Comparison of ENCODE assay signal across 17 cellular contexts in the genomic region with DNA sequence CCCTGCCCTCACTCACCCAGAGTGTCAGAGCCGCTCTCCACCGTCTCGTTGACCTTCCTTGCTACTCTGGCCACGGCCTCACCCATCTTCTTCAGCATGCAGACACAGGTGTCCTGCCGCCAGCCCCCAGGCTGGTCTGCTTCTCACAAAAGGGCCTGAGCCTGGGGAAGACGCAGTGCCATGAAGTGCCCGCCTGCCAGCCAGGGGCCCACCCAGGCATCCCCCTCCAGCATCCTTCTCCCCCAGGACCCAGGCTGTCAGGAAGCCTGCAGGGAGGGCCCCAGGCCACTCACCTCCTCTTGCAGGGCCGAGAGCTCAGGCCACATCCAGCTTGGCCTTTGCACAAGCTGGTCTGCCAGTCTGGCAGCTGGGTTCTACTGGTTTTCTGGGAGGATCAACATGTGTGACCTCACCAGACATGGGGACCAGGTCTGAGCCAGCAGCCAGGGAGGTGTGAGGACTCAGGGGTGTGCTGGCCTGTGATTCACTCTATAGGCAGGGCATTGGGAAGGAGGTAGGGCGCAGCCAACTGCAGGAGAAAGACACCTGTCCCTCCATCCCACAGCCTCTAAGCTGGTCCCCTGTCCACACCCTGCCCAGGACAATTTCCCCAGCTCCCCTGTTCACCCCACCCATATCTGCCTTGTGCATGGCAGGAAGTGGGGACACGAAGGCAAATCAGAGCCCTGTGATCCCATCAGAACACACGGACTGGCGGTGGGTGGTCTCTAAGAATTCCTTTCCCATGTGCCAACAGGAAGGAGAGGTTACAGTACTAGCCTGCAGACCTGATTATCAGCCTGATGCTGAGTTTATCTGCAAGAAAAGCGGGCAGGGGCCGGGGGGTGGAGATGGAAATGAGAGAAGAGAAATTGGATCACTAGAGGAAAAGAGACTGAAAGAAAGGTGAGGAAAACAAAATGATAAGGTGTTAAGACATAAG. TPM values are rescaled to one million over a fixed set of nuclear protein-coding genes. Genes with fewer than 3 reads are reported as not detected.
DNase-seq lines count a peak whose midpoint lies in the region; ATAC-seq and TF ChIP-seq lines count a peak whose summit lies in the region.
"Had no signal": no experiment of that assay in that cellular context is flagged by ENCODE, and none has a peak within 500 bp of the region (broad histone marks: within the 10 kb centered on the region; RNA-seq: fewer than 3 reads in every experiment).

No MANE protein-coding gene starts in this region.

- intact Hi-C loops in Caco-2 (cut with micrococcal nuclease; ENCODE audit: unreplicated experiment) (no loop called here), sigmoid colon (cut with DNase I) (no loop called here)

- no peaks in the 10 kb centered on the region for H3K27me3 ChIP-seq in Caco-2 (replicated peaks; ENCODE audit: control insufficient read depth, insufficient read depth, low read length)
- no peaks in the 10 kb centered on the region for H3K27me3 ChIP-seq in brain microvascular endothelial cell (replicated peaks)
- no peaks in the 10 kb centered on the region for H3K27me3 ChIP-seq in right atrium auricular region
- no peaks in the 10 kb centered on the region for H3K27me3 ChIP-seq in sigmoid colon
- H3K27me3 ChIP-seq: BE2C had no signal

- no peak overlapping the region for H3K4me3 Mint-ChIP-seq in Caco-2 (ENCODE audit: unreplicated experiment)
- H3K4me3 Mint-ChIP-seq: immature natural killer cell had no signal

- H3K4me1 ChIP-seq in Caco-2 (peaks cover 47% of the 10 kb centered on the region), mesodermal cell (ENCODE audit: control insufficient read depth, insufficient read depth, low read length, poor library complexity, severe bottlenecking) (peaks cover 39% of the 10 kb centered on the region), right atrium auricular region (peaks cover 0 to 25% of the 10 kb centered on the region in 2 donors), sigmoid colon (peaks cover 0 to 37% (median 30%) of the 10 kb centered on the region in 4 donors)
- H3K4me1 ChIP-seq: BE2C had no signal

- in situ Hi-C loops in brain microvascular endothelial cell (cut with HindIII; ENCODE audit: low pct_ligation_motif_present, low sequenced_read_pairs): no loop called here

- peaks cover 28% of the 10 kb centered on the region for H3K4me1 Mint-ChIP-seq in Caco-2 (ENCODE audit: low read depth, unreplicated experiment)

- H3K27ac ChIP-seq in brain microvascular endothelial cell (no peak overlapping the region), mesodermal cell (ENCODE audit: low read depth, low read length, severe bottlenecking) (peak overlapping the region; percentile 75), right atrium auricular region (no peak overlapping the region), sigmoid colon (peak overlapping the region in 2 of 4 donors; percentile 70 to 88)
- H3K27ac ChIP-seq: KMS-11 had no signal

- TF ChIP-seq POLR2A in sigmoid colon (IDR thresholded peaks at IDR 0.05): no peak

- H3K36me3 Mint-ChIP-seq in Caco-2 (ENCODE audit: insufficient read depth, unreplicated experiment): peaks cover 2% of the 10 kb centered on the region
- H3K36me3 Mint-ChIP-seq: immature natural killer cell had no signal

- H3K9me3 ChIP-seq in Caco-2: no peaks in the 10 kb centered on the region; the same call in none of the 2 replicates
- H3K9me3 ChIP-seq in mesodermal cell (ENCODE audit: control insufficient read depth, low read length): peaks cover 9% of the 10 kb centered on the region
- peaks cover 0 to 3% of the 10 kb centered on the region in 2 donors for H3K9me3 ChIP-seq in right atrium auricular region
- H3K9me3 ChIP-seq in sigmoid colon: no peaks in the 10 kb centered on the region
- H3K9me3 ChIP-seq: mucosa of descending colon had no signal

- BruUV-seq in Caco-2 (replicated peaks; lab: Mats Ljungman, UMichigan): no TSS peak

- no peak for TF ChIP-seq EP300 in sigmoid colon (IDR thresholded peaks at IDR 0.05)

- TF ChIP-seq CTCF in Caco-2 (IDR thresholded peaks at IDR 0.05; ENCODE audit: insufficient read depth in 1 of 2, low read depth in 1 of 2, low read length in 1 of 2, severe bottlenecking in 1 of 2, unreplicated experiment in 1 of 2): no peak
- TF ChIP-seq CTCF in brain microvascular endothelial cell (IDR thresholded peaks at IDR 0.05; ENCODE audit: low read depth, low read length, missing control alignments): no peak
- no peak for TF ChIP-seq CTCF in right atrium auricular region (IDR thresholded peaks at IDR 0.05)
- TF ChIP-seq CTCF in sigmoid colon (IDR thresholded peaks at IDR 0.05): no peak

- POLR2A ChIA-PET in Caco-2 (lab: Charles Lee): interaction anchor here (1.6 kb wide), 1 partner anchor 143 kb away, joined by 6 read pairs; a partner anchor contains a TSS

- peaks cover 1% of the 10 kb centered on the region; the same call in 1 of the 2 replicates for H3K36me3 ChIP-seq in Caco-2 (ENCODE audit: control insufficient read depth, insufficient read depth, low read length)
- no peaks in the 10 kb centered on the region for H3K36me3 ChIP-seq in brain microvascular endothelial cell (replicated peaks)
- no peaks in the 10 kb centered on the region for H3K36me3 ChIP-seq in mesodermal cell (ENCODE audit: control insufficient read depth, insufficient read depth, low read length)
- no peaks in the 10 kb centered on the region for H3K36me3 ChIP-seq in right atrium auricular region
- H3K36me3 ChIP-seq in sigmoid colon: peaks cover 0 to 21% (median 0%) of the 10 kb centered on the region in 4 donors

- DNase-seq in Caco-2 (peak in 1 of 2 experiments; percentile 43), LHCN-M2 (ENCODE audit: low read depth) (peak; percentile 14), brain microvascular endothelial cell (peak; percentile 11), NCI-H1092 (lab: John Stamatoyannopoulos, UW) (no peak), right atrium auricular region (ENCODE audit: low spot score) (no peak), sigmoid colon (no peak)
- DNase-seq: activated CD8-positive, alpha-beta memory T cell treated with anti-CD3 and anti-CD28 coated beads for 24 hours; activated gamma-delta T cell; BE2C; DMS53; effector CD4-positive, alpha-beta T cell; immature natural killer cell; mucosa of descending colon; NCI-H2081 treated with DMSO at 0.1 percent for 48 hours had no signal

- H3K4me3 ChIP-seq in Caco-2 (ENCODE audit: low read depth, low read length): no peak overlapping the region
- H3K4me3 ChIP-seq in brain microvascular endothelial cell (ENCODE audit: low read depth, low read length): no peak overlapping the region
- H3K4me3 ChIP-seq in mesodermal cell (ENCODE audit: extremely low read depth, insufficient read depth, low read length, poor library complexity, severe bottlenecking): no peak overlapping the region
- no peak overlapping the region for H3K4me3 ChIP-seq in right atrium auricular region
- no peak overlapping the region for H3K4me3 ChIP-seq in sigmoid colon
- H3K4me3 ChIP-seq: mucosa of descending colon had no signal

- ATAC-seq in GM18861 (IDR thresholded peaks at IDR 0.05; ENCODE audit: unreplicated experiment): no peak
- ATAC-seq: mucosa of descending colon had no signal

- no peaks in the 10 kb centered on the region for H3K9me3 Mint-ChIP-seq in Caco-2 (ENCODE audit: unreplicated experiment)

- H3K27ac Mint-ChIP-seq in Caco-2 (ENCODE audit: unreplicated experiment): peak overlapping the region; percentile 23
- H3K27ac Mint-ChIP-seq: immature natural killer cell had no signal

- WGBS in mesodermal cell (ENCODE audit: insufficient coverage in 2 of 2), 2 experiments: 78 to 88% methylated on average over 7 to 12 of the region's 14 CpGs
- 92 to 94% methylated on average over 14 of the region's 14 CpGs for WGBS in sigmoid colon, 2 donors

- no peaks in the 10 kb centered on the region for H3K27me3 Mint-ChIP-seq in Caco-2 (ENCODE audit: insufficient read depth, unreplicated experiment)

- CTCF ChIA-PET in Caco-2 (lab: Charles Lee): interaction anchor here (1.3 to 5.6 kb wide), 3 partner anchors 11 to 18 kb away, joined by 3 to 42 read pairs (median 28); no protein-coding TSS in a partner anchor

RNA-seq across cellular contexts. Expression of a gene that starts 5.7 kb away (rescaled TPM):
- total RNA-seq in Caco-2 (2022) (27.1 and 28.1 TPM in 2 replicates), LHCN-M2 (2014; rRNA removed) (12.9 and 14.1 TPM in 2 replicates), right atrium auricular region (10 to 100 TPM; 18.9 to 65.0 TPM), sigmoid colon (10 to 100 TPM in 3 of 4 donors, 1 to 10 TPM in 1; 9.9 to 22.4 (median 18.7) TPM)
- 10.0 TPM for polyA plus RNA-seq in LHCN-M2 (2012)
- polyA plus RNA-seq in mesodermal cell (2013, experiment 1 of 2): 13.5 TPM
- 12.5 TPM for polyA plus RNA-seq in mesodermal cell (2013, experiment 2 of 2)
- polyA plus RNA-seq in sigmoid colon: 10 to 100 TPM in 1 of 3 donors, 1 to 10 TPM in 2; 1.2 to 12.2 (median 3.2) TPM

RNA-seq across cellular contexts. Expression of a gene that starts 27.2 kb away (rescaled TPM):
- 166 and 168 TPM in 2 replicates for total RNA-seq in Caco-2 (2022)
- 32.8 and 42.9 TPM in 2 replicates for total RNA-seq in LHCN-M2 (2014; rRNA removed)
- 25.7 TPM for polyA plus RNA-seq in LHCN-M2 (2012)
- polyA plus RNA-seq in mesodermal cell (2013, experiment 1 of 2): 62.8 TPM
- 56.5 TPM for polyA plus RNA-seq in mesodermal cell (2013, experiment 2 of 2)
- total RNA-seq in right atrium auricular region: 100 to 1,000 TPM in 1 of 2 donors, 10 to 100 TPM in 1; 90.0 to 116 TPM
- total RNA-seq in sigmoid colon: 10 to 100 TPM; 67.1 to 76.0 (median 72.6) TPM
- 100 to 1,000 TPM in 1 of 3 donors, 10 to 100 TPM in 2; 34.7 to 102 (median 76.3) TPM for polyA plus RNA-seq in sigmoid colon

Comparison
In these comparisons a context has a peak if more than half of its experiments do, and no peak if none do; other contexts are left out.
1. DNase-seq: peak in LHCN-M2 (single experiment) and brain microvascular endothelial cell (single experiment); none in NCI-H1092 (single experiment), right atrium auricular region (single experiment) and sigmoid colon (single experiment).